Comparison of ENCODE assay signal across 8 cellular contexts in the genomic region with DNA sequence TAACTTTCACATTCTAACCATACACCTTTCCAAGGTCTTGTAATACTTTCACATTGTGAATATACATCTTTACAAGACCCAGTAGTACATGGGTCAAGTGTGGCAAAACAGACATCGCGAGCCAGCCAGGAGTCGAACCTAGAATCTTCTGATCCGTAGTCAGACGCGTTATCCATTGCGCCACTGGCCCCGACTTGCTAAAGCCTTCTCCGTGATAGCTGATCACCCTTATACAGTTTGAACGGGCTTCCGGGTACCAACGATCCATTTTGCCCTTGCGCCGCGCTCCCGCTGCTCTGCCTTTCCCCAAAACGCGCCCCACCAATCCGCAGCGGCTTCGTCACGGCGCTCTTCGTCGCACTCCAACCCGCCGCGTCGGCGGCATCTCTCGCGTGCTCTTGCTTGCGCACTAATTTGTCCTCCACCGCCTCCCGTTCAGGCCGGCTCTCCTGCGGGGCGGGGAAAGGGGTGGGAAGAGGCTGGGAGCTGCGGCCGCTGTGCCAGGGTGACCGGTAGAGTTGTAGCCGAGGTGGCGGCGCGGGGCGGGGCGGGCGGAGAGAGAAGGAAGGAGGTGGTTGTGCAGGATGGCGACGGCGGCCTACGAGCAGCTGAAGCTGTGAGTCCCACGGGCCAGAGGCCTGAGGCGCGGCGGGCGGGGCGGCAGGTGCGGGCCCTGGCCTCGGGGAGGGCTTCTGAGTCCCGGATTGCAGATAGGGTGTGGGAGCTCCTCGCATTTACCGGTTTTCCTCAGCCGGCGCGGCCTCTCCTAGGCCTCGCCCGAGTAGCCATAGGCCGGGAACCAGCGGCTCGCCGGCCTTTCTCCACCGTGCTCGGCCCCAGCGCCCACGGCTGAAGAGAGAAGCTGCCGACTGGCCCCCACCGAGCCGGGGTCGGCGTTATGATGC. TPM values are rescaled to one million over a fixed set of nuclear protein-coding genes. Genes with fewer than 3 reads are reported as not detected.
A peak's percentile ranks its signal among the peaks of the same experiment; 100 is the strongest.
DNase-seq lines count a peak whose midpoint lies in the region; ATAC-seq, FAIRE-seq and TF ChIP-seq lines count a peak whose summit lies in the region.

A gene with protein sequence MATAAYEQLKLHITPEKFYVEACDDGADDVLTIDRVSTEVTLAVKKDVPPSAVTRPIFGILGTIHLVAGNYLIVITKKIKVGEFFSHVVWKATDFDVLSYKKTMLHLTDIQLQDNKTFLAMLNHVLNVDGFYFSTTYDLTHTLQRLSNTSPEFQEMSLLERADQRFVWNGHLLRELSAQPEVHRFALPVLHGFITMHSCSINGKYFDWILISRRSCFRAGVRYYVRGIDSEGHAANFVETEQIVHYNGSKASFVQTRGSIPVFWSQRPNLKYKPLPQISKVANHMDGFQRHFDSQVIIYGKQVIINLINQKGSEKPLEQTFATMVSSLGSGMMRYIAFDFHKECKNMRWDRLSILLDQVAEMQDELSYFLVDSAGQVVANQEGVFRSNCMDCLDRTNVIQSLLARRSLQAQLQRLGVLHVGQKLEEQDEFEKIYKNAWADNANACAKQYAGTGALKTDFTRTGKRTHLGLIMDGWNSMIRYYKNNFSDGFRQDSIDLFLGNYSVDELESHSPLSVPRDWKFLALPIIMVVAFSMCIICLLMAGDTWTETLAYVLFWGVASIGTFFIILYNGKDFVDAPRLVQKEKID (plus strand): TSS at position 515 of the 905 bp plus-strand sequence. CDS start 70 bp downstream, at position 585.

- H3K4me3 ChIP-seq in body of pancreas = peak within 1 kb of the TSS; percentile 24 to 74

- TF ChIP-seq POLR2A in body of pancreas (IDR thresholded peaks at IDR 0.05) = peak; percentile 66 to 92 (median 87)

- FAIRE-seq in TTC549 (lab: Jason Lieb, UNC) = peak; percentile 73

- H3K27ac ChIP-seq in 22Rv1 (peak within 1 kb of the TSS; percentile 91), body of pancreas (peak within 1 kb of the TSS; percentile 78 to 93 (median 86))

- DNase-seq in NCI-H2107 treated with DMSO at 0.1 percent for 48 hours (lab: John Stamatoyannopoulos, UW; ENCODE audit: unreplicated experiment) (peak; percentile 92), body of pancreas (peak; percentile 97 to 98 (median 98)), iPS DF 19.7 (ENCODE audit: low read depth, low spot score) (peak; percentile 83), sciatic nerve (ENCODE audit: low spot score) (peak; percentile 98)

- intact Hi-C loops in body of pancreas (cut with DNase I) (no loop called here), sciatic nerve (cut with DNase I) (no loop called here)

- H3K27me3 ChIP-seq in body of pancreas = no peaks in the 10 kb centered on the region

- no peaks in the 10 kb centered on the region for H3K9me3 ChIP-seq in body of pancreas

- H3K36me3 ChIP-seq in body of pancreas (replicated peaks in 1 of 2; ENCODE audit: insufficient read depth in 1 of 2, low read depth in 2 of 2) = no peaks in the 10 kb centered on the region

- TF ChIP-seq CTCF in 22Rv1 (IDR thresholded peaks at IDR 0.05) (no peak), body of pancreas (IDR thresholded peaks at IDR 0.05) (no peak)

- WGBS in body of pancreas, 2 donors = 1% methylated on average over 26 to 81 of the region's 81 CpGs

- ATAC-seq in GM18520 (IDR thresholded peaks at IDR 0.05; ENCODE audit: unreplicated experiment) (peak; percentile 77), HG03064 (IDR thresholded peaks at IDR 0.05; ENCODE audit: low read depth, unreplicated experiment) (peak; percentile 78), body of pancreas (peak; percentile 95), sciatic nerve (peak; percentile 98)

- peaks cover 45% of the 10 kb centered on the region for H3K4me1 ChIP-seq in body of pancreas

RNA-seq across cellular contexts. Expression of the gene that starts here (rescaled TPM):
- total RNA-seq in body of pancreas (10 to 100 TPM; 25.1 to 49.5 TPM), sciatic nerve (66.0 TPM)

Comparison
In these comparisons a context has a peak if more than half of its experiments do, and no peak if none do; other contexts are left out.
1. Peak in every context shown above with its lines: DNase-seq, ATAC-seq, H3K4me3 ChIP-seq and H3K27ac ChIP-seq.